Comparison of ENCODE assay signal across 1 cellular context in genomic region chr7:150381785-150382122, GRCh38.
TF ChIP-seq lines count a peak whose summit lies in the region.

No MANE protein-coding gene starts in this region.

TF ChIP-seq in GM23338, 12 proteins besides CTCF, POLR2A, EP300 and RAD21:
- TF ChIP-seq POLR2AphosphoS5 (IDR thresholded peaks at IDR 0.05; ENCODE audit: low read depth) (no peak), JUNB (IDR thresholded peaks at IDR 0.05; ENCODE audit: unreplicated experiment) (no peak), NANOG (IDR thresholded peaks at IDR 0.05; ENCODE audit: borderline replicate concordance) (no peak)
